In the genomic region with DNA sequence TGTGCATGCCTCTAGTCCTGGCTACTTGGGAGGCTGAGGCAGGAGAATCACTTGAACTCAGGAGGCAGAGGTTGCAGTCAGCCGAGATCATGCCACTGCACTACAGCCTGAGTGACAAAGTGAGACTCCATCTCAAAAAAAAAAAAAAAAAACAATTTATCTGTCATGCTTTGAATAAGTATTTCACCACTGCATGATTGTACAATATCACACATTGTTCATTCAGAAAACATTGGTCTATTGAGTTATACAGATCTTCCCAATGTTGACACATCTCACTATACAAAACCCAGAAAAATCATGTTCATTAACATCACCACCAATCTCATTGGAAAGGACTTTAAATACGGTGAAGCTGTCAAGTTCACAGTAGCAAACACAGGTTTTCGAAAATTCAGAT, we compare ENCODE assay signal across 1 cellular context.
TF ChIP-seq lines count a peak whose summit lies in the region.

No MANE protein-coding gene starts in this region.

TF ChIP-seq in GM23338, 12 proteins besides CTCF, POLR2A, EP300 and RAD21 (continued from another document):
- TF ChIP-seq, protein P1, sequence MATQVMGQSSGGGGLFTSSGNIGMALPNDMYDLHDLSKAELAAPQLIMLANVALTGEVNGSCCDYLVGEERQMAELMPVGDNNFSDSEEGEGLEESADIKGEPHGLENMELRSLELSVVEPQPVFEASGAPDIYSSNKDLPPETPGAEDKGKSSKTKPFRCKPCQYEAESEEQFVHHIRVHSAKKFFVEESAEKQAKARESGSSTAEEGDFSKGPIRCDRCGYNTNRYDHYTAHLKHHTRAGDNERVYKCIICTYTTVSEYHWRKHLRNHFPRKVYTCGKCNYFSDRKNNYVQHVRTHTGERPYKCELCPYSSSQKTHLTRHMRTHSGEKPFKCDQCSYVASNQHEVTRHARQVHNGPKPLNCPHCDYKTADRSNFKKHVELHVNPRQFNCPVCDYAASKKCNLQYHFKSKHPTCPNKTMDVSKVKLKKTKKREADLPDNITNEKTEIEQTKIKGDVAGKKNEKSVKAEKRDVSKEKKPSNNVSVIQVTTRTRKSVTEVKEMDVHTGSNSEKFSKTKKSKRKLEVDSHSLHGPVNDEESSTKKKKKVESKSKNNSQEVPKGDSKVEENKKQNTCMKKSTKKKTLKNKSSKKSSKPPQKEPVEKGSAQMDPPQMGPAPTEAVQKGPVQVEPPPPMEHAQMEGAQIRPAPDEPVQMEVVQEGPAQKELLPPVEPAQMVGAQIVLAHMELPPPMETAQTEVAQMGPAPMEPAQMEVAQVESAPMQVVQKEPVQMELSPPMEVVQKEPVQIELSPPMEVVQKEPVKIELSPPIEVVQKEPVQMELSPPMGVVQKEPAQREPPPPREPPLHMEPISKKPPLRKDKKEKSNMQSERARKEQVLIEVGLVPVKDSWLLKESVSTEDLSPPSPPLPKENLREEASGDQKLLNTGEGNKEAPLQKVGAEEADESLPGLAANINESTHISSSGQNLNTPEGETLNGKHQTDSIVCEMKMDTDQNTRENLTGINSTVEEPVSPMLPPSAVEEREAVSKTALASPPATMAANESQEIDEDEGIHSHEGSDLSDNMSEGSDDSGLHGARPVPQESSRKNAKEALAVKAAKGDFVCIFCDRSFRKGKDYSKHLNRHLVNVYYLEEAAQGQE (IDR thresholded peaks at IDR 0.05; ENCODE audit: unreplicated experiment), result no peak
- TF ChIP-seq EZH2 (IDR thresholded peaks at IDR 0.05; ENCODE audit: low read depth, unreplicated experiment), result no peak
- TF ChIP-seq, protein P2, sequence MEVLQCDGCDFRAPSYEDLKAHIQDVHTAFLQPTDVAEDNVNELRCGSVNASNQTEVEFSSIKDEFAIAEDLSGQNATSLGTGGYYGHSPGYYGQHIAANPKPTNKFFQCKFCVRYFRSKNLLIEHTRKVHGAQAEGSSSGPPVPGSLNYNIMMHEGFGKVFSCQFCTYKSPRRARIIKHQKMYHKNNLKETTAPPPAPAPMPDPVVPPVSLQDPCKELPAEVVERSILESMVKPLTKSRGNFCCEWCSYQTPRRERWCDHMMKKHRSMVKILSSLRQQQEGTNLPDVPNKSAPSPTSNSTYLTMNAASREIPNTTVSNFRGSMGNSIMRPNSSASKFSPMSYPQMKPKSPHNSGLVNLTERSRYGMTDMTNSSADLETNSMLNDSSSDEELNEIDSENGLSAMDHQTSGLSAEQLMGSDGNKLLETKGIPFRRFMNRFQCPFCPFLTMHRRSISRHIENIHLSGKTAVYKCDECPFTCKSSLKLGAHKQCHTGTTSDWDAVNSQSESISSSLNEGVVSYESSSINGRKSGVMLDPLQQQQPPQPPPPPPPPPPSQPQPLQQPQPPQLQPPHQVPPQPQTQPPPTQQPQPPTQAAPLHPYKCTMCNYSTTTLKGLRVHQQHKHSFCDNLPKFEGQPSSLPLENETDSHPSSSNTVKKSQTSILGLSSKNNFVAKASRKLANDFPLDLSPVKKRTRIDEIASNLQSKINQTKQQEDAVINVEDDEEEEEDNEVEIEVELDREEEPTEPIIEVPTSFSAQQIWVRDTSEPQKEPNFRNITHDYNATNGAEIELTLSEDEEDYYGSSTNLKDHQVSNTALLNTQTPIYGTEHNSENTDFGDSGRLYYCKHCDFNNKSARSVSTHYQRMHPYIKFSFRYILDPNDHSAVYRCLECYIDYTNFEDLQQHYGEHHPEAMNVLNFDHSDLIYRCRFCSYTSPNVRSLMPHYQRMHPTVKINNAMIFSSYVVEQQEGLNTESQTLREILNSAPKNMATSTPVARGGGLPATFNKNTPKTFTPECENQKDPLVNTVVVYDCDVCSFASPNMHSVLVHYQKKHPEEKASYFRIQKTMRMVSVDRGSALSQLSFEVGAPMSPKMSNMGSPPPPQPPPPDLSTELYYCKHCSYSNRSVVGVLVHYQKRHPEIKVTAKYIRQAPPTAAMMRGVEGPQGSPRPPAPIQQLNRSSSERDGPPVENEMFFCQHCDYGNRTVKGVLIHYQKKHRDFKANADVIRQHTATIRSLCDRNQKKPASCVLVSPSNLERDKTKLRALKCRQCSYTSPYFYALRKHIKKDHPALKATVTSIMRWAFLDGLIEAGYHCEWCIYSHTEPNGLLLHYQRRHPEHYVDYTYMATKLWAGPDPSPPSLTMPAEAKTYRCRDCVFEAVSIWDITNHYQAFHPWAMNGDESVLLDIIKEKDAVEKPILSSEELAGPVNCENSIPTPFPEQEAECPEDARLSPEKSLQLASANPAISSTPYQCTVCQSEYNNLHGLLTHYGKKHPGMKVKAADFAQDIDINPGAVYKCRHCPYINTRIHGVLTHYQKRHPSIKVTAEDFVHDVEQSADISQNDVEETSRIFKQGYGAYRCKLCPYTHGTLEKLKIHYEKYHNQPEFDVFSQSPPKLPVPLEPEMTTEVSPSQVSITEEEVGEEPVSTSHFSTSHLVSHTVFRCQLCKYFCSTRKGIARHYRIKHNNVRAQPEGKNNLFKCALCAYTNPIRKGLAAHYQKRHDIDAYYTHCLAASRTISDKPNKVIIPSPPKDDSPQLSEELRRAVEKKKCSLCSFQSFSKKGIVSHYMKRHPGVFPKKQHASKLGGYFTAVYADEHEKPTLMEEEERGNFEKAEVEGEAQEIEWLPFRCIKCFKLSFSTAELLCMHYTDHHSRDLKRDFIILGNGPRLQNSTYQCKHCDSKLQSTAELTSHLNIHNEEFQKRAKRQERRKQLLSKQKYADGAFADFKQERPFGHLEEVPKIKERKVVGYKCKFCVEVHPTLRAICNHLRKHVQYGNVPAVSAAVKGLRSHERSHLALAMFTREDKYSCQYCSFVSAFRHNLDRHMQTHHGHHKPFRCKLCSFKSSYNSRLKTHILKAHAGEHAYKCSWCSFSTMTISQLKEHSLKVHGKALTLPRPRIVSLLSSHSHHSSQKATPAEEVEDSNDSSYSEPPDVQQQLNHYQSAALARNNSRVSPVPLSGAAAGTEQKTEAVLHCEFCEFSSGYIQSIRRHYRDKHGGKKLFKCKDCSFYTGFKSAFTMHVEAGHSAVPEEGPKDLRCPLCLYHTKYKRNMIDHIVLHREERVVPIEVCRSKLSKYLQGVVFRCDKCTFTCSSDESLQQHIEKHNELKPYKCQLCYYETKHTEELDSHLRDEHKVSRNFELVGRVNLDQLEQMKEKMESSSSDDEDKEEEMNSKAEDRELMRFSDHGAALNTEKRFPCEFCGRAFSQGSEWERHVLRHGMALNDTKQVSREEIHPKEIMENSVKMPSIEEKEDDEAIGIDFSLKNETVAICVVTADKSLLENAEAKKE (CRISPR knock-in tag; IDR thresholded peaks at IDR 0.05), result no peak
- no peak for TF ChIP-seq NANOG (IDR thresholded peaks at IDR 0.05; ENCODE audit: borderline replicate concordance)
